Comparison of ENCODE assay signal across 1 cellular context in genomic region chr1:26788836-26789611, GRCh38.
TF ChIP-seq lines count a peak whose summit lies in the region.

No MANE protein-coding gene starts in this region.

TF ChIP-seq in HEK293, 187 proteins besides CTCF, POLR2A, EP300 and RAD21 (continued from another document):
- peak; percentile 31; the same call in 1 of the 2 replicates for TF ChIP-seq ZNF449 (tag by site-specific recombination; IDR thresholded peaks at IDR 0.05)
- TF ChIP-seq, protein P1, sequence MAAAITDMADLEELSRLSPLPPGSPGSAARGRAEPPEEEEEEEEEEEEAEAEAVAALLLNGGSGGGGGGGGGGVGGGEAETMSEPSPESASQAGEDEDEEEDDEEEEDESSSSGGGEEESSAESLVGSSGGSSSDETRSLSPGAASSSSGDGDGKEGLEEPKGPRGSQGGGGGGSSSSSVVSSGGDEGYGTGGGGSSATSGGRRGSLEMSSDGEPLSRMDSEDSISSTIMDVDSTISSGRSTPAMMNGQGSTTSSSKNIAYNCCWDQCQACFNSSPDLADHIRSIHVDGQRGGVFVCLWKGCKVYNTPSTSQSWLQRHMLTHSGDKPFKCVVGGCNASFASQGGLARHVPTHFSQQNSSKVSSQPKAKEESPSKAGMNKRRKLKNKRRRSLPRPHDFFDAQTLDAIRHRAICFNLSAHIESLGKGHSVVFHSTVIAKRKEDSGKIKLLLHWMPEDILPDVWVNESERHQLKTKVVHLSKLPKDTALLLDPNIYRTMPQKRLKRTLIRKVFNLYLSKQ (tag by site-specific recombination; IDR thresholded peaks at IDR 0.05; ENCODE audit: borderline replicate concordance), result no peak
- no peak for TF ChIP-seq OSR2 (tag by site-specific recombination; IDR thresholded peaks at IDR 0.05)
- TF ChIP-seq ZNF248 (tag by site-specific recombination; IDR thresholded peaks at IDR 0.05), result no peak
- peak; percentile 42; the same call in 1 of the 2 replicates for TF ChIP-seq ZFP37 (tag by site-specific recombination; IDR thresholded peaks at IDR 0.05)
- TF ChIP-seq ZNF664 (tag by site-specific recombination; IDR thresholded peaks at IDR 0.05), result 0 out of 2 replicates have a peak, but pooled peaks have one; percentile 7
- no peak for TF ChIP-seq ZNF132 (tag by site-specific recombination; IDR thresholded peaks at IDR 0.05; ENCODE audit: borderline replicate concordance)
- no peak for TF ChIP-seq ZNF621 (tag by site-specific recombination; IDR thresholded peaks at IDR 0.05)
- 0 out of 2 replicates have a peak, but pooled peaks have one; percentile 17 for TF ChIP-seq ZNF324 (tag by site-specific recombination; IDR thresholded peaks at IDR 0.05)
- 0 out of 2 replicates have a peak, but pooled peaks have one; percentile 28 for TF ChIP-seq ZNF501 (tag by site-specific recombination; IDR thresholded peaks at IDR 0.05)
- TF ChIP-seq, protein P2, sequence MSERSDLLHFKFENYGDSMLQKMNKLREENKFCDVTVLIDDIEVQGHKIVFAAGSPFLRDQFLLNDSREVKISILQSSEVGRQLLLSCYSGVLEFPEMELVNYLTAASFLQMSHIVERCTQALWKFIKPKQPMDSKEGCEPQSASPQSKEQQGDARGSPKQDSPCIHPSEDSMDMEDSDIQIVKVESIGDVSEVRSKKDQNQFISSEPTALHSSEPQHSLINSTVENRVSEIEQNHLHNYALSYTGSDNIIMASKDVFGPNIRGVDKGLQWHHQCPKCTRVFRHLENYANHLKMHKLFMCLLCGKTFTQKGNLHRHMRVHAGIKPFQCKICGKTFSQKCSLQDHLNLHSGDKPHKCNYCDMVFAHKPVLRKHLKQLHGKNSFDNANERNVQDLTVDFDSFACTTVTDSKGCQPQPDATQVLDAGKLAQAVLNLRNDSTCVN (tag by site-specific recombination; optimal IDR thresholded peaks at IDR 0.05), result peak; percentile 2
- TF ChIP-seq KLF17 (tag by site-specific recombination; IDR thresholded peaks at IDR 0.05), result peak; percentile 27; the same call in 1 of the 2 replicates
- peak; percentile 15; the same call in 1 of the 2 replicates for TF ChIP-seq ZFHX2 (tag by site-specific recombination; conservative IDR thresholded peaks at IDR 0.05)
TF ChIP-seq in HEK293: peak in this region for 30.
